ENCODE assay signal across 1 cellular context in genomic region chr12:116955382-116956021, GRCh38.
A peak's percentile ranks its signal among the peaks of the same experiment; 100 is the strongest.
TF ChIP-seq lines count a peak whose summit lies in the region.

No MANE protein-coding gene starts in this region.

TF ChIP-seq in HEK293, 187 proteins besides CTCF, POLR2A, EP300 and RAD21 (continued from another document and continues in another):
- TF ChIP-seq ZNF670 (tag by site-specific recombination; IDR thresholded peaks at IDR 0.05; ENCODE audit: low read depth) (no peak), ZSCAN30 (tag by site-specific recombination; IDR thresholded peaks at IDR 0.05) (peak; percentile 32; the same call in 1 of the 2 replicates), ZBTB21 (tag by site-specific recombination; IDR thresholded peaks at IDR 0.05) (peak; percentile 87), ZNF2 (tag by site-specific recombination; IDR thresholded peaks at IDR 0.05) (no peak; the same call in 1 of the 2 replicates), PRDM10 (tag by site-specific recombination; IDR thresholded peaks at IDR 0.05) (peak; percentile 19; the same call in 1 of the 2 replicates), ZNF530 (tag by site-specific recombination; IDR thresholded peaks at IDR 0.05; ENCODE audit: low read depth) (no peak), ZNF184 (tag by site-specific recombination; IDR thresholded peaks at IDR 0.05) (no peak), ZEB2 (tag by site-specific recombination; IDR thresholded peaks at IDR 0.05) (0 out of 2 replicates have a peak, but pooled peaks have one; percentile 48), ZNF266 (tag by site-specific recombination; IDR thresholded peaks at IDR 0.05; ENCODE audit: low read depth) (no peak), ZNF777 (tag by site-specific recombination; IDR thresholded peaks at IDR 0.05; ENCODE audit: borderline replicate concordance) (no peak), WT1 (tag by site-specific recombination; IDR thresholded peaks at IDR 0.05) (no peak), ZNF366 (tag by site-specific recombination; conservative IDR thresholded peaks at IDR 0.05) (peak; percentile 68), ZNF398 (tag by site-specific recombination; IDR thresholded peaks at IDR 0.05) (no peak), ZNF239 (tag by site-specific recombination; IDR thresholded peaks at IDR 0.05) (no peak), FEZF1 (tag by site-specific recombination; IDR thresholded peaks at IDR 0.05) (0 out of 2 replicates have a peak, but pooled peaks have one; percentile 27), PRDM4 (tag by site-specific recombination; IDR thresholded peaks at IDR 0.05) (peak; percentile 62), ZNF768 (tag by site-specific recombination; IDR thresholded peaks at IDR 0.05) (no peak), ZNF654 (tag by site-specific recombination; IDR thresholded peaks at IDR 0.05; ENCODE audit: low read depth) (peak; percentile 85), ZNF629 (tag by site-specific recombination; IDR thresholded peaks at IDR 0.05) (peak; percentile 92), ZNF18 (tag by site-specific recombination; IDR thresholded peaks at IDR 0.05) (no peak), ZNF660 (tag by site-specific recombination; IDR thresholded peaks at IDR 0.05) (peak; percentile 48; the same call in 1 of the 2 replicates), PRDM1 (tag by site-specific recombination; IDR thresholded peaks at IDR 0.05) (0 out of 2 replicates have a peak, but pooled peaks have one; percentile 29), ZBTB17 (tag by site-specific recombination; IDR thresholded peaks at IDR 0.05) (peak; percentile 81), ZBTB7A (tag by site-specific recombination; IDR thresholded peaks at IDR 0.05; ENCODE audit: low read depth) (no peak), ZNF558 (tag by site-specific recombination; IDR thresholded peaks at IDR 0.05) (no peak), KLF16 (tag by site-specific recombination; IDR thresholded peaks at IDR 0.05) (no peak), TRIM28 (IDR thresholded peaks at IDR 0.05; ENCODE audit: borderline replicate concordance, low read length) (no peak), ZSCAN18 (tag by site-specific recombination; IDR thresholded peaks at IDR 0.05) (no peak), ZSCAN4 (tag by site-specific recombination; IDR thresholded peaks at IDR 0.05) (no peak), ATF2 (tag by site-specific recombination; IDR thresholded peaks at IDR 0.05; ENCODE audit: low read depth) (peak; percentile 96), ZNF624 (tag by site-specific recombination; IDR thresholded peaks at IDR 0.05) (no peak), SALL2 (tag by site-specific recombination; IDR thresholded peaks at IDR 0.05; ENCODE audit: borderline replicate concordance) (no peak), BCL11B (tag by site-specific recombination; IDR thresholded peaks at IDR 0.05; ENCODE audit: low read depth) (no peak), SP7 (tag by site-specific recombination; IDR thresholded peaks at IDR 0.05) (0 out of 2 replicates have a peak, but pooled peaks have one; percentile 23), ZNF16 (tag by site-specific recombination; IDR thresholded peaks at IDR 0.05; ENCODE audit: low read depth) (no peak), ZNF701 (tag by site-specific recombination; IDR thresholded peaks at IDR 0.05) (no peak), ZFP69B (tag by site-specific recombination; IDR thresholded peaks at IDR 0.05) (no peak), ZNF140 (tag by site-specific recombination; IDR thresholded peaks at IDR 0.05) (no peak), ZNF473 (tag by site-specific recombination; IDR thresholded peaks at IDR 0.05) (no peak), ZNF837 (tag by site-specific recombination; IDR thresholded peaks at IDR 0.05) (no peak), ZNF175 (tag by site-specific recombination; IDR thresholded peaks at IDR 0.05) (no peak), KLF7 (tag by site-specific recombination; IDR thresholded peaks at IDR 0.05; ENCODE audit: borderline replicate concordance) (no peak), ZNF658 (tag by site-specific recombination; IDR thresholded peaks at IDR 0.05) (no peak), ZNF776 (tag by site-specific recombination; IDR thresholded peaks at IDR 0.05; ENCODE audit: borderline replicate concordance) (no peak), KLF1 (tag by site-specific recombination; IDR thresholded peaks at IDR 0.05) (no peak), KLF9 (tag by site-specific recombination; IDR thresholded peaks at IDR 0.05; ENCODE audit: low read depth) (no peak), ZNF146 (tag by site-specific recombination; IDR thresholded peaks at IDR 0.05) (no peak)
- TF ChIP-seq, protein P1, sequence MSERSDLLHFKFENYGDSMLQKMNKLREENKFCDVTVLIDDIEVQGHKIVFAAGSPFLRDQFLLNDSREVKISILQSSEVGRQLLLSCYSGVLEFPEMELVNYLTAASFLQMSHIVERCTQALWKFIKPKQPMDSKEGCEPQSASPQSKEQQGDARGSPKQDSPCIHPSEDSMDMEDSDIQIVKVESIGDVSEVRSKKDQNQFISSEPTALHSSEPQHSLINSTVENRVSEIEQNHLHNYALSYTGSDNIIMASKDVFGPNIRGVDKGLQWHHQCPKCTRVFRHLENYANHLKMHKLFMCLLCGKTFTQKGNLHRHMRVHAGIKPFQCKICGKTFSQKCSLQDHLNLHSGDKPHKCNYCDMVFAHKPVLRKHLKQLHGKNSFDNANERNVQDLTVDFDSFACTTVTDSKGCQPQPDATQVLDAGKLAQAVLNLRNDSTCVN (tag by site-specific recombination; optimal IDR thresholded peaks at IDR 0.05) = no peak
- TF ChIP-seq, protein P2, sequence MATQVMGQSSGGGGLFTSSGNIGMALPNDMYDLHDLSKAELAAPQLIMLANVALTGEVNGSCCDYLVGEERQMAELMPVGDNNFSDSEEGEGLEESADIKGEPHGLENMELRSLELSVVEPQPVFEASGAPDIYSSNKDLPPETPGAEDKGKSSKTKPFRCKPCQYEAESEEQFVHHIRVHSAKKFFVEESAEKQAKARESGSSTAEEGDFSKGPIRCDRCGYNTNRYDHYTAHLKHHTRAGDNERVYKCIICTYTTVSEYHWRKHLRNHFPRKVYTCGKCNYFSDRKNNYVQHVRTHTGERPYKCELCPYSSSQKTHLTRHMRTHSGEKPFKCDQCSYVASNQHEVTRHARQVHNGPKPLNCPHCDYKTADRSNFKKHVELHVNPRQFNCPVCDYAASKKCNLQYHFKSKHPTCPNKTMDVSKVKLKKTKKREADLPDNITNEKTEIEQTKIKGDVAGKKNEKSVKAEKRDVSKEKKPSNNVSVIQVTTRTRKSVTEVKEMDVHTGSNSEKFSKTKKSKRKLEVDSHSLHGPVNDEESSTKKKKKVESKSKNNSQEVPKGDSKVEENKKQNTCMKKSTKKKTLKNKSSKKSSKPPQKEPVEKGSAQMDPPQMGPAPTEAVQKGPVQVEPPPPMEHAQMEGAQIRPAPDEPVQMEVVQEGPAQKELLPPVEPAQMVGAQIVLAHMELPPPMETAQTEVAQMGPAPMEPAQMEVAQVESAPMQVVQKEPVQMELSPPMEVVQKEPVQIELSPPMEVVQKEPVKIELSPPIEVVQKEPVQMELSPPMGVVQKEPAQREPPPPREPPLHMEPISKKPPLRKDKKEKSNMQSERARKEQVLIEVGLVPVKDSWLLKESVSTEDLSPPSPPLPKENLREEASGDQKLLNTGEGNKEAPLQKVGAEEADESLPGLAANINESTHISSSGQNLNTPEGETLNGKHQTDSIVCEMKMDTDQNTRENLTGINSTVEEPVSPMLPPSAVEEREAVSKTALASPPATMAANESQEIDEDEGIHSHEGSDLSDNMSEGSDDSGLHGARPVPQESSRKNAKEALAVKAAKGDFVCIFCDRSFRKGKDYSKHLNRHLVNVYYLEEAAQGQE (tag by site-specific recombination; IDR thresholded peaks at IDR 0.05) = no peak
